In genomic region chr3:71581981-71582611, GRCh38 we compare ENCODE assay signal across 8 cellular contexts. TPM values are rescaled to one million over a fixed set of nuclear protein-coding genes. Genes with fewer than 3 reads are reported as not detected.
DNase-seq lines count a peak whose midpoint lies in the region; ATAC-seq, FAIRE-seq and TF ChIP-seq lines count a peak whose summit lies in the region.

No MANE protein-coding gene starts in this region.

- no TSS peak for BruUV-seq in K562 (replicated peaks; lab: Mats Ljungman, UMichigan)

- H3K79me2 ChIP-seq in ACC112 (ENCODE audit: control insufficient read depth, insufficient read depth, low read length, unreplicated experiment) (peaks cover 45% of the 10 kb centered on the region), K562 (ENCODE audit: control insufficient read depth, insufficient read depth, low read length) (peaks cover 34% of the 10 kb centered on the region)

- TF ChIP-seq EP300 in K562 (IDR thresholded peaks at IDR 0.05; ENCODE audit: low read length): no peak

- no peak for TF ChIP-seq RAD21 in K562 (CRISPR knock-in tag; conservative IDR thresholded peaks at IDR 0.05 in 1 of 2, IDR thresholded peaks at IDR 0.05 in 1 of 2)

- no peak for FAIRE-seq in K562 (lab: Jason Lieb, UNC)

- peak in 2 of 3 donors; percentile 10 to 12 for DNase-seq in T-helper 17 cell
- peak; percentile 28 to 64 (median 38) for DNase-seq in K562 (ENCODE audit: extremely low read depth in 1 of 4, low spot score in 3 of 4)
- no peak for DNase-seq in iPS DF 6.9 (ENCODE audit: low read depth, low spot score)
- DNase-seq in retina: peak; percentile 88

- intact Hi-C loops in K562 (cut with micrococcal nuclease): loop anchor here (5.0 to 10.0 kb wide), 6 partner anchors 40 to 577 kb away; no protein-coding TSS in a partner anchor

- 0 out of 2 replicates have a peak, but pooled peaks have one; percentile 47 for TF ChIP-seq POLR2A in K562 (conservative IDR thresholded peaks at IDR 0.05)

- no peaks in the 10 kb centered on the region for H3K36me3 ChIP-seq in ACC112 (ENCODE audit: insufficient read depth, low read length)
- no peaks in the 10 kb centered on the region for H3K36me3 ChIP-seq in HUES6 (ENCODE audit: control insufficient read depth, insufficient read depth, low read length)
- H3K36me3 ChIP-seq in K562 (ENCODE audit: control insufficient read depth, insufficient read depth, low read length): no peaks in the 10 kb centered on the region
- no peaks in the 10 kb centered on the region for H3K36me3 ChIP-seq in iPS DF 6.9 (ENCODE audit: control insufficient read depth, insufficient read depth, low read length)

- no peak for TF ChIP-seq CTCF in K562 (IDR thresholded peaks at IDR 0.05 in 2 of 3, conservative IDR thresholded peaks at IDR 0.05 in 1 of 3; ENCODE audit: insufficient read depth in 2 of 3, low read depth in 1 of 3, low read length in 3 of 3)

- POLR2A ChIA-PET in K562 (lab: Yijun Ruan, JAX): interaction anchor here (0.5 to 1.3 kb wide), 7 partner anchors 12 to 393 kb away, joined by 3 to 5 read pairs (median 3); partner anchors contain the start of gene EIF4E3

- H3K9me1 ChIP-seq in K562 (ENCODE audit: control insufficient read depth, insufficient read depth, low read length): no peaks in the 10 kb centered on the region

- CTCF ChIA-PET in K562 (lab: Yijun Ruan, JAX; ENCODE audit: low intra/inter-chr PET ratio): no interaction called here

- H3K9ac ChIP-seq in HUES6 (ENCODE audit: low read length) (peak overlapping the region; percentile 78), K562 (ENCODE audit: insufficient read depth in 1 of 2, low read depth in 2 of 2, low read length in 2 of 2) (peak overlapping the region; percentile 76 to 97)

- 4% methylated on average over 20 of the region's 62 CpGs for WGBS in K562 (ENCODE audit: insufficient coverage, low coverage, missing lambda C conversion rate)
- WGBS in iPS DF 6.9 (ENCODE audit: insufficient coverage, insufficient read length): no CpG with 5 or more reads among the region's 62 CpGs

- H3K4me1 Mint-ChIP-seq in T-helper 17 cell: peaks cover 32% of the 10 kb centered on the region

- H3K27ac ChIP-seq in ACC112 (ENCODE audit: low read depth, low read length) (peak overlapping the region; percentile 76; the same call in 1 of the 2 replicates), HUES6 (ENCODE audit: low read depth, low read length) (no peak overlapping the region), K562 (ENCODE audit: extremely low read depth, low read depth, low read length) (peak overlapping the region; percentile 90), iPS DF 6.9 (ENCODE audit: low read length) (no peak overlapping the region)

- no peaks in the 10 kb centered on the region for H3K9me3 ChIP-seq in HUES6 (ENCODE audit: control insufficient read depth, insufficient read depth, low read depth, low read length)
- H3K9me3 ChIP-seq in T-helper 17 cell (ENCODE audit: control insufficient read depth, low read length, poor library complexity, severe bottlenecking): no peaks in the 10 kb centered on the region
- H3K9me3 ChIP-seq in K562 (replicated peaks; ENCODE audit: control insufficient read depth, insufficient read depth, low read depth, low read length): no peaks in the 10 kb centered on the region
- no peaks in the 10 kb centered on the region for H3K9me3 ChIP-seq in iPS DF 6.9 (ENCODE audit: control insufficient read depth, insufficient read depth, low read length)

- H2AFZ ChIP-seq in ACC112 (ENCODE audit: low read length, unreplicated experiment) (peak overlapping the region; percentile 82), K562 (ENCODE audit: low read depth, low read length) (peak overlapping the region; percentile 76)

- peak overlapping the region; percentile 88 for H3K4me3 ChIP-seq in ACC112 (ENCODE audit: low read depth, low read length)
- peak overlapping the region; percentile 84 for H3K4me3 ChIP-seq in HUES6 (ENCODE audit: low read depth, low read length)
- H3K4me3 ChIP-seq in K562: peak overlapping the region; percentile 65
- peak overlapping the region; percentile 73; the same call in 1 of the 2 replicates for H3K4me3 ChIP-seq in iPS DF 6.9 (ENCODE audit: low read length)

- H3K27ac Mint-ChIP-seq in T-helper 17 cell: peak overlapping the region; percentile 95

- no peaks in the 10 kb centered on the region for H3K27me3 Mint-ChIP-seq in T-helper 17 cell

- no peaks in the 10 kb centered on the region for H4K20me1 ChIP-seq in K562 (replicated peaks; ENCODE audit: control insufficient read depth, insufficient read depth, low read length)

- in situ Hi-C loops in K562 (cut with MboI): loop anchor here (25.0 kb wide), 1 partner anchor 570 kb away; no protein-coding TSS in a partner anchor

- peaks cover 5% of the 10 kb centered on the region for H3K36me3 Mint-ChIP-seq in T-helper 17 cell (ENCODE audit: low read depth)

- H3K4me1 ChIP-seq in ACC112 (ENCODE audit: control insufficient read depth, insufficient read depth, low read length, unreplicated experiment): peaks cover 35% of the 10 kb centered on the region
- peaks cover 20% of the 10 kb centered on the region for H3K4me1 ChIP-seq in HUES6 (ENCODE audit: control insufficient read depth, insufficient read depth, low read length)
- H3K4me1 ChIP-seq in K562 (replicated peaks in 1 of 2; ENCODE audit: control insufficient read depth in 2 of 2, insufficient read depth in 2 of 2, low read length in 2 of 2): peaks cover 8 to 27% of the 10 kb centered on the region in 2 experiments; a peak in 4 of 5 replicates
- H3K4me1 ChIP-seq in iPS DF 6.9 (ENCODE audit: control insufficient read depth, insufficient read depth, low read length): no peaks in the 10 kb centered on the region

- H3K4me2 ChIP-seq in K562 (ENCODE audit: insufficient read depth, low read length): peak overlapping the region; percentile 79

- no peaks in the 10 kb centered on the region for H3K27me3 ChIP-seq in ACC112 (ENCODE audit: insufficient read depth, low read length)
- H3K27me3 ChIP-seq in HUES6 (ENCODE audit: control insufficient read depth, insufficient read depth, low read length): peaks cover 30% of the 10 kb centered on the region
- no peaks in the 10 kb centered on the region for H3K27me3 ChIP-seq in K562 (ENCODE audit: control insufficient read depth in 2 of 2, insufficient read depth in 2 of 2, low read length in 2 of 2)
- H3K27me3 ChIP-seq in iPS DF 6.9 (ENCODE audit: control insufficient read depth, insufficient read depth, low read length): peaks cover 7% of the 10 kb centered on the region; the same call in 1 of the 2 replicates

- no peak for ATAC-seq in T-helper 17 cell
- ATAC-seq in K562: peak; percentile 25
- ATAC-seq in GM21825 (IDR thresholded peaks at IDR 0.05; ENCODE audit: unreplicated experiment): no peak
- no peak for ATAC-seq in GM21786 (IDR thresholded peaks at IDR 0.05; ENCODE audit: unreplicated experiment)

- peak overlapping the region; percentile 98 for H3K4me3 Mint-ChIP-seq in T-helper 17 cell

TF ChIP-seq in K562, 482 proteins besides CTCF, POLR2A, EP300 and RAD21 (continues in another document):
- TF ChIP-seq ZNF639 (CRISPR knock-in tag; conservative IDR thresholded peaks at IDR 0.05 in 1 of 2, IDR thresholded peaks at IDR 0.05 in 1 of 2) (peak in 1 of 2 experiments; percentile 25; a peak in 1 of 4 replicates), SIX5 (IDR thresholded peaks at IDR 0.05; ENCODE audit: borderline replicate concordance in 1 of 2, insufficient read depth in 1 of 2, low read depth in 1 of 2, low read length in 2 of 2) (no peak), L3MBTL2 (IDR thresholded peaks at IDR 0.05) (peak; percentile 61; the same call in 1 of the 2 replicates)

RNA-seq across cellular contexts. Expression of gene FOXP1, which starts 1.4 kb away (rescaled TPM):
- total RNA-seq in T-helper 17 cell (100 to 1,000 TPM; 377 to 395 TPM), K562 (2014; rRNA removed) (13.7 and 15.2 TPM in 2 replicates), K562 (2014; rRNA removed; fragmentation: Illumina TruSeq; extraction: Trizol) (22.1 and 23.0 TPM in 2 replicates), K562 (2015; rRNA removed; fragmentation: Illumina TruSeq; extraction: Trizol) (34.5 and 35.1 TPM in 2 replicates), K562 (2021) (26.2 and 29.4 TPM in 2 replicates)
- 73.6 and 125 TPM in 2 replicates for total RNA-seq in K562 (2011; cell fraction: chromatin; rRNA removed; ENCODE audit: low replicate concordance)
- total RNA-seq in K562 (2011; cell fraction: nucleolus; rRNA removed): 34.0 and 46.2 TPM in 2 replicates
- total RNA-seq in K562 (2011; cell fraction: nucleoplasm; rRNA removed): 82.5 and 144 TPM in 2 replicates
- polyA plus RNA-seq in K562 (2011; rRNA removed) (8.9 and 10.5 TPM in 2 replicates), K562 (2014; fragmentation: Illumina TruSeq; extraction: Trizol) (10.7 TPM in 2 replicates), K562 (2014; fragmentation: Nextera tagmentation; extraction: Ambion mirVana) (10 to 100 TPM in 1 of 2 experiments, 1 to 10 TPM in 1; 7.7 to 13.8 TPM), K562 (2014; rRNA removed) (6.1 and 8.0 TPM in 2 replicates)
- 5.1 and 8.3 TPM in 2 replicates for polyA plus RNA-seq in K562 (2011; cell fraction: cytosol; rRNA removed)
- 14.3 and 20.7 TPM in 2 replicates for polyA plus RNA-seq in K562 (2011; cell fraction: nucleus; rRNA removed)
- 14.7 and 17.1 TPM in 2 replicates for polyA plus RNA-seq in K562 (2012)
- 46.8 and 48.2 TPM in 2 replicates for polyA minus RNA-seq in K562 (2011; rRNA and poly(A)+ RNA removed)
- polyA minus RNA-seq in K562 (2011; cell fraction: cytosol; rRNA and poly(A)+ RNA removed): 14.1 and 24.0 TPM in 2 replicates
- polyA minus RNA-seq in K562 (2011; cell fraction: nucleus; rRNA and poly(A)+ RNA removed): 54.0 and 77.8 TPM in 2 replicates

Comparison
In these comparisons a context has a peak if more than half of its experiments do, and no peak if none do; other contexts are left out.
1. H3K27ac ChIP-seq: peak in ACC112 (single experiment) and K562 (single experiment); none in HUES6 (single experiment) and iPS DF 6.9 (single experiment).
2. Peak in every context shown above with its lines, with median percentiles within 50 percentile points of each other: H3K4me3 ChIP-seq.